In genomic region chr7:149455175-149455950, GRCh38 we compare ENCODE assay signal across 30 cellular contexts.
"Had no signal": no experiment of that assay in that cellular context is flagged by ENCODE, and none has a peak within 500 bp of the region (broad histone marks: within the 10 kb centered on the region; RNA-seq: fewer than 3 reads in every experiment).

No MANE protein-coding gene starts in this region.

- H3K27me3 ChIP-seq: adrenal gland, body of pancreas, dorsolateral prefrontal cortex, pancreas, stomach, thyroid gland had no signal

- FAIRE-seq: kidney, pancreas had no signal

- H3K4me3 Mint-ChIP-seq: activated CD4-positive, alpha-beta T cell treated with anti-CD3 and anti-CD28 coated beads, Interleukin-2, amount 10 ng/mL, durations not matched to agents 24 days and 14 days; activated naive CD4-positive, alpha-beta T cell treated with anti-CD3 and anti-CD28 coated beads for 36 hours; activated naive CD8-positive, alpha-beta T cell treated with anti-CD3 and anti-CD28 coated beads for 36 hours; effector memory CD8-positive, alpha-beta T cell; immature natural killer cell; stimulated activated naive B cell treated with anti-CD40 and anti-IgM and Interleukin-4, amounts not matched to agents 10 μg/mL and 1 μg/mL and 100 μg/mL, for 72 hours; T-helper 1 cell treated with Interleukin-12 subunit alpha and Interleukin-12 subunit beta and Interleukin-4 antibody, amounts not matched to agents 30 μg/mL and 1 μg/mL, for 36 hours had no signal

- H3K9me3 ChIP-seq: adrenal gland, body of pancreas, pancreas, psoas muscle, SK-N-SH, stomach, thyroid gland had no signal

- DNase-seq: activated CD4-positive, alpha-beta T cell treated with anti-CD3 and anti-CD28 coated beads, Interleukin-2, amount 10 ng/mL, durations not matched to agents 24 days and 14 days; activated effector memory CD4-positive, alpha-beta T cell treated with anti-CD3 and anti-CD28 coated beads, Interleukin-2, amount 50 U/mL, for 16 hours; activated naive CD4-positive, alpha-beta T cell treated with anti-CD3 and anti-CD28 coated beads for 36 hours; activated naive CD8-positive, alpha-beta T cell treated with anti-CD3 and anti-CD28 coated beads for 36 hours; adrenal gland; aorta; body of pancreas; dorsolateral prefrontal cortex; effector memory CD8-positive, alpha-beta T cell; erythroblast; hippocampal formation; immature natural killer cell; kidney; pancreas; psoas muscle; SK-N-SH; stimulated activated CD4-positive, alpha-beta T cell treated with anti-CD3 and anti-CD28 coated beads, Interleukin-1b, Interleukin-23, amount 100 ng/mL, for 48 hours; stimulated activated CD4-positive, alpha-beta T cell treated with anti-CD3 and anti-CD28 coated beads, Interleukin-4, amount 100 ng/mL, for 4 hours; stimulated activated CD8-positive, alpha-beta memory T cell treated with anti-CD3 and anti-CD28 coated beads, Interleukin-4, amount 100 ng/mL, for 48 hours; stimulated activated naive B cell treated with anti-CD40 and anti-IgM and Interleukin-4, amounts not matched to agents 10 μg/mL and 1 μg/mL and 100 μg/mL, for 72 hours; stomach; SW 1271; T1000; thyroid gland; WERI-Rb-1 had no signal

- H3K4me2 ChIP-seq: SK-N-SH, smooth muscle cell had no signal

- H3K9me3 Mint-ChIP-seq: activated CD4-positive, alpha-beta T cell treated with anti-CD3 and anti-CD28 coated beads, Interleukin-2, amount 10 ng/mL, durations not matched to agents 24 days and 14 days; activated naive CD4-positive, alpha-beta T cell treated with anti-CD3 and anti-CD28 coated beads for 36 hours; activated naive CD8-positive, alpha-beta T cell treated with anti-CD3 and anti-CD28 coated beads for 36 hours; effector memory CD8-positive, alpha-beta T cell; immature natural killer cell; stimulated activated naive B cell treated with anti-CD40 and anti-IgM and Interleukin-4, amounts not matched to agents 10 μg/mL and 1 μg/mL and 100 μg/mL, for 72 hours; T-helper 1 cell treated with Interleukin-12 subunit alpha and Interleukin-12 subunit beta and Interleukin-4 antibody, amounts not matched to agents 30 μg/mL and 1 μg/mL, for 36 hours had no signal

- H3K27me3 Mint-ChIP-seq: activated CD4-positive, alpha-beta T cell treated with anti-CD3 and anti-CD28 coated beads, Interleukin-2, amount 10 ng/mL, durations not matched to agents 24 days and 14 days; activated naive CD8-positive, alpha-beta T cell treated with anti-CD3 and anti-CD28 coated beads for 36 hours; effector memory CD8-positive, alpha-beta T cell; stimulated activated naive B cell treated with anti-CD40 and anti-IgM and Interleukin-4, amounts not matched to agents 10 μg/mL and 1 μg/mL and 100 μg/mL, for 72 hours had no signal

- H3K4me3 ChIP-seq: adrenal gland, body of pancreas, coronary artery, dorsolateral prefrontal cortex, pancreas, psoas muscle, smooth muscle cell, stomach, thyroid gland had no signal

- ATAC-seq: activated CD4-positive, CD25-positive, alpha-beta regulatory T cell treated with anti-CD3 and anti-CD28 coated beads, Interleukin-2, amount 50 U/mL, for 24 hours; body of pancreas; effector memory CD8-positive, alpha-beta T cell; left lobe of liver; pancreas; psoas muscle; stimulated activated naive B cell treated with anti-CD40 and anti-IgM and Interleukin-4, amounts not matched to agents 10 μg/mL and 1 μg/mL and 100 μg/mL, for 72 hours had no signal

- H3K9ac ChIP-seq: SK-N-SH had no signal

- H3K27ac ChIP-seq: adrenal gland, body of pancreas, coronary artery, dorsolateral prefrontal cortex, pancreas, psoas muscle, stomach, thyroid gland, WERI-Rb-1 had no signal

- H3K27ac Mint-ChIP-seq: activated CD4-positive, alpha-beta T cell treated with anti-CD3 and anti-CD28 coated beads, Interleukin-2, amount 10 ng/mL, durations not matched to agents 24 days and 14 days; activated naive CD4-positive, alpha-beta T cell treated with anti-CD3 and anti-CD28 coated beads for 36 hours; activated naive CD8-positive, alpha-beta T cell treated with anti-CD3 and anti-CD28 coated beads for 36 hours; effector memory CD8-positive, alpha-beta T cell; immature natural killer cell; stimulated activated naive B cell treated with anti-CD40 and anti-IgM and Interleukin-4, amounts not matched to agents 10 μg/mL and 1 μg/mL and 100 μg/mL, for 72 hours; T-helper 1 cell treated with Interleukin-12 subunit alpha and Interleukin-12 subunit beta and Interleukin-4 antibody, amounts not matched to agents 30 μg/mL and 1 μg/mL, for 36 hours had no signal
